Comparison of ENCODE assay signal across 1 cellular context in genomic region chr7:130205084-130205947, GRCh38.
TF ChIP-seq lines count a peak whose summit lies in the region.

Gene TMEM209, minus strand, starts transcription at chr7:130205406. Its CDS starts 31 bp downstream, at chr7:130205375.

TF ChIP-seq in HepG2, 621 proteins besides CTCF, POLR2A, EP300 and RAD21 (continued from another document and continues in another):
- peak; percentile 75; the same call in 1 of the 2 replicates for TF ChIP-seq THAP9 (CRISPR knock-in tag; IDR thresholded peaks at IDR 0.05; ENCODE audit: borderline replicate concordance)
- TF ChIP-seq RXRA (CRISPR knock-in tag; IDR thresholded peaks at IDR 0.05) = 0 out of 2 replicates have a peak, but pooled peaks have one; percentile 14
- TF ChIP-seq HNRNPUL1 (IDR thresholded peaks at IDR 0.05; ENCODE audit: low read depth, low read length) = no peak
- 0 out of 2 replicates have a peak, but pooled peaks have one; percentile 57 for TF ChIP-seq REL (CRISPR knock-in tag; conservative IDR thresholded peaks at IDR 0.05)
- TF ChIP-seq ZNF558 (CRISPR knock-in tag; IDR thresholded peaks at IDR 0.05; ENCODE audit: borderline replicate concordance) = no peak
- no peak for TF ChIP-seq ZNF704 (CRISPR knock-in tag; IDR thresholded peaks at IDR 0.05; ENCODE audit: borderline replicate concordance)
- peak; percentile 17 for TF ChIP-seq ZNF781 (CRISPR knock-in tag; IDR thresholded peaks at IDR 0.05; ENCODE audit: borderline replicate concordance, not compliant biosample characterization)
- TF ChIP-seq ZNF337 (CRISPR knock-in tag; IDR thresholded peaks at IDR 0.05; ENCODE audit: borderline replicate concordance, low read depth) = peak; percentile 72; the same call in 1 of the 2 replicates
- TF ChIP-seq, protein P1, sequence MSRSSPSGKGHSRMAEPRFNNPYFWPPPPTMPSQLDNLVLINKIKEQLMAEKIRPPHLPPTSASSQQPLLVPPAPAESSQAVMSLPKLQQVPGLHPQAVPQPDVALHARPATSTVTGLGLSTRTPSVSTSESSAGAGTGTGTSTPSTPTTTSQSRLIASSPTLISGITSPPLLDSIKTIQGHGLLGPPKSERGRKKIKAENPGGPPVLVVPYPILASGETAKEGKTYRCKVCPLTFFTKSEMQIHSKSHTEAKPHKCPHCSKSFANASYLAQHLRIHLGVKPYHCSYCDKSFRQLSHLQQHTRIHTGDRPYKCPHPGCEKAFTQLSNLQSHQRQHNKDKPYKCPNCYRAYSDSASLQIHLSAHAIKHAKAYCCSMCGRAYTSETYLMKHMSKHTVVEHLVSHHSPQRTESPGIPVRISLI (CRISPR knock-in tag; IDR thresholded peaks at IDR 0.05; ENCODE audit: borderline replicate concordance) = 0 out of 2 replicates have a peak, but pooled peaks have one; percentile 15
- TF ChIP-seq, protein P2, sequence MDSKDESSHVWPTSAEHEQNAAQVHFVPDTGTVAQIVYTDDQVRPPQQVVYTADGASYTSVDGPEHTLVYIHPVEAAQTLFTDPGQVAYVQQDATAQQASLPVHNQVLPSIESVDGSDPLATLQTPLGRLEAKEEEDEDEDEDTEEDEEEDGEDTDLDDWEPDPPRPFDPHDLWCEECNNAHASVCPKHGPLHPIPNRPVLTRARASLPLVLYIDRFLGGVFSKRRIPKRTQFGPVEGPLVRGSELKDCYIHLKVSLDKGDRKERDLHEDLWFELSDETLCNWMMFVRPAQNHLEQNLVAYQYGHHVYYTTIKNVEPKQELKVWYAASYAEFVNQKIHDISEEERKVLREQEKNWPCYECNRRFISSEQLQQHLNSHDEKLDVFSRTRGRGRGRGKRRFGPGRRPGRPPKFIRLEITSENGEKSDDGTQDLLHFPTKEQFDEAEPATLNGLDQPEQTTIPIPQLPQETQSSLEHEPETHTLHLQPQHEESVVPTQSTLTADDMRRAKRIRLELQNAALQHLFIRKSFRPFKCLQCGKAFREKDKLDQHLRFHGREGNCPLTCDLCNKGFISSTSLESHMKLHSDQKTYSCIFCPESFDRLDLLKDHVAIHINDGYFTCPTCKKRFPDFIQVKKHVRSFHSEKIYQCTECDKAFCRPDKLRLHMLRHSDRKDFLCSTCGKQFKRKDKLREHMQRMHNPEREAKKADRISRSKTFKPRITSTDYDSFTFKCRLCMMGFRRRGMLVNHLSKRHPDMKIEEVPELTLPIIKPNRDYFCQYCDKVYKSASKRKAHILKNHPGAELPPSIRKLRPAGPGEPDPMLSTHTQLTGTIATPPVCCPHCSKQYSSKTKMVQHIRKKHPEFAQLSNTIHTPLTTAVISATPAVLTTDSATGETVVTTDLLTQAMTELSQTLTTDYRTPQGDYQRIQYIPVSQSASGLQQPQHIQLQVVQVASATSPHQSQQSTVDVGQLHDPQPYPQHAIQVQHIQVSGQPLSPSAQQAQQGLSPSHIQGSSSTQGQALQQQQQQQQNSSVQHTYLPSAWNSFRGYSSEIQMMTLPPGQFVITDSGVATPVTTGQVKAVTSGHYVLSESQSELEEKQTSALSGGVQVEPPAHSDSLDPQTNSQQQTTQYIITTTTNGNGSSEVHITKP (CRISPR knock-in tag; IDR thresholded peaks at IDR 0.05; ENCODE audit: low read depth) = 0 out of 2 replicates have a peak, but pooled peaks have one; percentile 33
- no peak for TF ChIP-seq ZNF160 (CRISPR knock-in tag; IDR thresholded peaks at IDR 0.05)
- no peak for TF ChIP-seq ZNF674 (CRISPR knock-in tag; IDR thresholded peaks at IDR 0.05; ENCODE audit: low read depth)
- TF ChIP-seq BORCS8-MEF2B (CRISPR knock-in tag; IDR thresholded peaks at IDR 0.05) = peak; percentile 68
- TF ChIP-seq MLLT10 (CRISPR knock-in tag; IDR thresholded peaks at IDR 0.05) = no peak
- no peak for TF ChIP-seq ZNF567 (CRISPR knock-in tag; IDR thresholded peaks at IDR 0.05; ENCODE audit: borderline replicate concordance)
- TF ChIP-seq RFXANK (CRISPR knock-in tag; IDR thresholded peaks at IDR 0.05) = no peak
- TF ChIP-seq HOMEZ (CRISPR knock-in tag; IDR thresholded peaks at IDR 0.05; ENCODE audit: low read depth) = no peak; the same call in none of the 2 replicates
- no peak for TF ChIP-seq ZNF18 (CRISPR knock-in tag; IDR thresholded peaks at IDR 0.05; ENCODE audit: insufficient replicate concordance)
- TF ChIP-seq NFYC (CRISPR knock-in tag; IDR thresholded peaks at IDR 0.05) = peak; percentile 27; the same call in 1 of the 2 replicates
- no peak for TF ChIP-seq ZNF709 (CRISPR knock-in tag; IDR thresholded peaks at IDR 0.05)
- no peak for TF ChIP-seq ZNF10 (CRISPR knock-in tag; IDR thresholded peaks at IDR 0.05; ENCODE audit: borderline replicate concordance, low read depth)
- TF ChIP-seq, protein P3, sequence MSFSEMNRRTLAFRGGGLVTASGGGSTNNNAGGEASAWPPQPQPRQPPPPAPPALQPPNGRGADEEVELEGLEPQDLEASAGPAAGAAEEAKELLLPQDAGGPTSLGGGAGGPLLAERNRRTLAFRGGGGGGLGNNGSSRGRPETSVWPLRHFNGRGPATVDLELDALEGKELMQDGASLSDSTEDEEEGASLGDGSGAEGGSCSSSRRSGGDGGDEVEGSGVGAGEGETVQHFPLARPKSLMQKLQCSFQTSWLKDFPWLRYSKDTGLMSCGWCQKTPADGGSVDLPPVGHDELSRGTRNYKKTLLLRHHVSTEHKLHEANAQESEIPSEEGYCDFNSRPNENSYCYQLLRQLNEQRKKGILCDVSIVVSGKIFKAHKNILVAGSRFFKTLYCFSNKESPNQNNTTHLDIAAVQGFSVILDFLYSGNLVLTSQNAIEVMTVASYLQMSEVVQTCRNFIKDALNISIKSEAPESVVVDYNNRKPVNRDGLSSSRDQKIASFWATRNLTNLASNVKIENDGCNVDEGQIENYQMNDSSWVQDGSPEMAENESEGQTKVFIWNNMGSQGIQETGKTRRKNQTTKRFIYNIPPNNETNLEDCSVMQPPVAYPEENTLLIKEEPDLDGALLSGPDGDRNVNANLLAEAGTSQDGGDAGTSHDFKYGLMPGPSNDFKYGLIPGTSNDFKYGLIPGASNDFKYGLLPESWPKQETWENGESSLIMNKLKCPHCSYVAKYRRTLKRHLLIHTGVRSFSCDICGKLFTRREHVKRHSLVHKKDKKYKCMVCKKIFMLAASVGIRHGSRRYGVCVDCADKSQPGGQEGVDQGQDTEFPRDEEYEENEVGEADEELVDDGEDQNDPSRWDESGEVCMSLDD (CRISPR knock-in tag; IDR thresholded peaks at IDR 0.05; ENCODE audit: borderline replicate concordance) = no peak
- no peak for TF ChIP-seq ZNF143 (CRISPR knock-in tag; IDR thresholded peaks at IDR 0.05)
- peak; percentile 96 for TF ChIP-seq POLR2AphosphoS5 (IDR thresholded peaks at IDR 0.05; ENCODE audit: low read depth, low read length)
- TF ChIP-seq PREB (CRISPR knock-in tag; IDR thresholded peaks at IDR 0.05) = no peak
- no peak for TF ChIP-seq ZSCAN20 (CRISPR knock-in tag; IDR thresholded peaks at IDR 0.05; ENCODE audit: borderline replicate concordance)
- TF ChIP-seq HDAC1 (CRISPR knock-in tag; IDR thresholded peaks at IDR 0.05) = peak; percentile 89
- no peak for TF ChIP-seq ZNF552 (CRISPR knock-in tag; IDR thresholded peaks at IDR 0.05; ENCODE audit: borderline replicate concordance)
- TF ChIP-seq ZSCAN9 (CRISPR knock-in tag; IDR thresholded peaks at IDR 0.05; ENCODE audit: borderline replicate concordance) = no peak
- TF ChIP-seq, protein P4, sequence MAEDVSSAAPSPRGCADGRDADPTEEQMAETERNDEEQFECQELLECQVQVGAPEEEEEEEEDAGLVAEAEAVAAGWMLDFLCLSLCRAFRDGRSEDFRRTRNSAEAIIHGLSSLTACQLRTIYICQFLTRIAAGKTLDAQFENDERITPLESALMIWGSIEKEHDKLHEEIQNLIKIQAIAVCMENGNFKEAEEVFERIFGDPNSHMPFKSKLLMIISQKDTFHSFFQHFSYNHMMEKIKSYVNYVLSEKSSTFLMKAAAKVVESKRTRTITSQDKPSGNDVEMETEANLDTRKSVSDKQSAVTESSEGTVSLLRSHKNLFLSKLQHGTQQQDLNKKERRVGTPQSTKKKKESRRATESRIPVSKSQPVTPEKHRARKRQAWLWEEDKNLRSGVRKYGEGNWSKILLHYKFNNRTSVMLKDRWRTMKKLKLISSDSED (CRISPR knock-in tag; IDR thresholded peaks at IDR 0.05) = no peak
- no peak for TF ChIP-seq ZSCAN21 (CRISPR knock-in tag; IDR thresholded peaks at IDR 0.05; ENCODE audit: borderline replicate concordance)
- TF ChIP-seq ZNF770 (CRISPR knock-in tag; IDR thresholded peaks at IDR 0.05) = no peak
- TF ChIP-seq ZNF12 (CRISPR knock-in tag; IDR thresholded peaks at IDR 0.05) = no peak
- no peak for TF ChIP-seq ZNF33A (CRISPR knock-in tag; IDR thresholded peaks at IDR 0.05; ENCODE audit: borderline replicate concordance)
- TF ChIP-seq, protein P5, sequence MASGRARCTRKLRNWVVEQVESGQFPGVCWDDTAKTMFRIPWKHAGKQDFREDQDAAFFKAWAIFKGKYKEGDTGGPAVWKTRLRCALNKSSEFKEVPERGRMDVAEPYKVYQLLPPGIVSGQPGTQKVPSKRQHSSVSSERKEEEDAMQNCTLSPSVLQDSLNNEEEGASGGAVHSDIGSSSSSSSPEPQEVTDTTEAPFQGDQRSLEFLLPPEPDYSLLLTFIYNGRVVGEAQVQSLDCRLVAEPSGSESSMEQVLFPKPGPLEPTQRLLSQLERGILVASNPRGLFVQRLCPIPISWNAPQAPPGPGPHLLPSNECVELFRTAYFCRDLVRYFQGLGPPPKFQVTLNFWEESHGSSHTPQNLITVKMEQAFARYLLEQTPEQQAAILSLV (CRISPR knock-in tag; IDR thresholded peaks at IDR 0.05; ENCODE audit: borderline replicate concordance) = no peak
- TF ChIP-seq NFE2 (CRISPR knock-in tag; IDR thresholded peaks at IDR 0.05) = no peak
- TF ChIP-seq ZNF460 (CRISPR knock-in tag; IDR thresholded peaks at IDR 0.05; ENCODE audit: borderline replicate concordance) = no peak
